In genomic region chr15:89665449-89666146, GRCh38 we compare ENCODE assay signal across 8 cellular contexts. TPM values are rescaled to one million over a fixed set of nuclear protein-coding genes. Genes with fewer than 3 reads are reported as not detected.
DNase-seq lines count a peak whose midpoint lies in the region; ATAC-seq, FAIRE-seq and TF ChIP-seq lines count a peak whose summit lies in the region.

No MANE protein-coding gene starts in this region.

- H3K36me3 ChIP-seq in Caco-2 (ENCODE audit: control insufficient read depth, insufficient read depth, low read length): no peaks in the 10 kb centered on the region
- no peaks in the 10 kb centered on the region for H3K36me3 ChIP-seq in left ventricle myocardium inferior
- no peaks in the 10 kb centered on the region for H3K36me3 ChIP-seq in rectal smooth muscle tissue (ENCODE audit: control insufficient read depth, insufficient read depth, low read length)

- intact Hi-C loops in Caco-2 (cut with micrococcal nuclease; ENCODE audit: unreplicated experiment): no loop called here
- intact Hi-C loops in left ventricle myocardium inferior (cut with micrococcal nuclease): no loop called here

- H3K27me3 ChIP-seq in Caco-2 (replicated peaks; ENCODE audit: control insufficient read depth, insufficient read depth, low read length) (no peaks in the 10 kb centered on the region), left ventricle myocardium inferior (ENCODE audit: low read depth) (no peaks in the 10 kb centered on the region), rectal smooth muscle tissue (ENCODE audit: control insufficient read depth, insufficient read depth, low read length) (no peaks in the 10 kb centered on the region)

- H3K4me1 Mint-ChIP-seq in Caco-2 (ENCODE audit: low read depth, unreplicated experiment): no peaks in the 10 kb centered on the region
- no peaks in the 10 kb centered on the region for H3K4me1 Mint-ChIP-seq in activated naive CD8-positive, alpha-beta T cell treated with anti-CD3 and anti-CD28 coated beads for 36 hours

- H3K4me1 ChIP-seq in Caco-2: peaks cover 6% of the 10 kb centered on the region; the same call in 1 of the 2 replicates
- H3K4me1 ChIP-seq in left ventricle myocardium inferior: peaks cover 32% of the 10 kb centered on the region
- H3K4me1 ChIP-seq in rectal smooth muscle tissue (ENCODE audit: control insufficient read depth, insufficient read depth, low read length): peaks cover 3% of the 10 kb centered on the region

- FAIRE-seq in HTR-8/SVneo (lab: Jason Lieb, UNC): no peak

- H3K9me3 Mint-ChIP-seq in Caco-2 (ENCODE audit: unreplicated experiment): no peaks in the 10 kb centered on the region
- H3K9me3 Mint-ChIP-seq in activated naive CD8-positive, alpha-beta T cell treated with anti-CD3 and anti-CD28 coated beads for 36 hours: no peaks in the 10 kb centered on the region

- H3K27ac ChIP-seq in left ventricle myocardium inferior (replicated peaks) (peak overlapping the region; percentile 87), rectal smooth muscle tissue (ENCODE audit: low read depth, low read length) (peak overlapping the region; percentile 51)

- H3K9me3 ChIP-seq in Caco-2: no peaks in the 10 kb centered on the region
- H3K9me3 ChIP-seq in left ventricle myocardium inferior (replicated peaks): no peaks in the 10 kb centered on the region

- peak overlapping the region; percentile 67 for H3K4me3 Mint-ChIP-seq in Caco-2 (ENCODE audit: unreplicated experiment)
- peak overlapping the region; percentile 14 for H3K4me3 Mint-ChIP-seq in activated naive CD8-positive, alpha-beta T cell treated with anti-CD3 and anti-CD28 coated beads for 36 hours

- BruUV-seq in Caco-2 (replicated peaks; lab: Mats Ljungman, UMichigan): no TSS peak

- DNase-seq in Caco-2 (peak in 1 of 2 experiments; percentile 62), left ventricle myocardium inferior (peak; percentile 70), HTR-8/SVneo (ENCODE audit: insufficient read length, low spot score) (no peak), NCI-H2107 (lab: John Stamatoyannopoulos, UW) (no peak)
- peak; percentile 36 for DNase-seq in activated naive CD8-positive, alpha-beta T cell treated with anti-CD3 and anti-CD28 coated beads for 36 hours

- no peak for TF ChIP-seq CTCF in Caco-2 (IDR thresholded peaks at IDR 0.05; ENCODE audit: insufficient read depth in 1 of 2, low read depth in 1 of 2, low read length in 1 of 2, severe bottlenecking in 1 of 2, unreplicated experiment in 1 of 2)
- TF ChIP-seq CTCF in left ventricle myocardium inferior (IDR thresholded peaks at IDR 0.05; ENCODE audit: borderline replicate concordance): no peak

- no peak overlapping the region for H3K27ac Mint-ChIP-seq in Caco-2 (ENCODE audit: unreplicated experiment)
- H3K27ac Mint-ChIP-seq in activated naive CD8-positive, alpha-beta T cell treated with anti-CD3 and anti-CD28 coated beads for 36 hours: no peak overlapping the region

- CTCF ChIA-PET in Caco-2 (lab: Charles Lee): interaction anchor here (1.1 to 1.3 kb wide), 3 partner anchors 18 to 222 kb away, joined by 3 to 4 read pairs (median 3); partner anchors contain the start of gene MESP1

- ATAC-seq in HG03175 (IDR thresholded peaks at IDR 0.05; ENCODE audit: unreplicated experiment): peak; percentile 64
- no peak for ATAC-seq in HG02623 (IDR thresholded peaks at IDR 0.05; ENCODE audit: unreplicated experiment)

- H3K27me3 Mint-ChIP-seq in Caco-2 (ENCODE audit: insufficient read depth, unreplicated experiment): peaks cover 6% of the 10 kb centered on the region
- peaks cover 24% of the 10 kb centered on the region for H3K27me3 Mint-ChIP-seq in activated naive CD8-positive, alpha-beta T cell treated with anti-CD3 and anti-CD28 coated beads for 36 hours

- POLR2A ChIA-PET in Caco-2 (lab: Charles Lee): no interaction called here

- peak overlapping the region; percentile 41 for H3K9ac ChIP-seq in rectal smooth muscle tissue (ENCODE audit: low read length)

- H3K4me3 ChIP-seq in Caco-2 (ENCODE audit: low read depth, low read length): peak overlapping the region; percentile 42
- H3K4me3 ChIP-seq in left ventricle myocardium inferior: peak overlapping the region; percentile 64
- peak overlapping the region; percentile 55 for H3K4me3 ChIP-seq in rectal smooth muscle tissue (ENCODE audit: low read length)

- H3K36me3 Mint-ChIP-seq in Caco-2 (ENCODE audit: insufficient read depth, unreplicated experiment): no peaks in the 10 kb centered on the region
- no peaks in the 10 kb centered on the region for H3K36me3 Mint-ChIP-seq in activated naive CD8-positive, alpha-beta T cell treated with anti-CD3 and anti-CD28 coated beads for 36 hours

RNA-seq across cellular contexts. Expression of gene KIF7, which starts 10.3 kb away (rescaled TPM):
- 8.2 TPM in 2 replicates for total RNA-seq in Caco-2 (2022)
- 1 to 10 TPM; 3.4 to 3.7 TPM for total RNA-seq in activated naive CD8-positive, alpha-beta T cell treated with anti-CD3 and anti-CD28 coated beads for 36 hours
- 2.4 TPM for total RNA-seq in left ventricle myocardium inferior

RNA-seq across cellular contexts. Expression of gene PLIN1, which starts 13.6 kb away (rescaled TPM):
- total RNA-seq in Caco-2 (2022): not detected in 2 replicates
- total RNA-seq in activated naive CD8-positive, alpha-beta T cell treated with anti-CD3 and anti-CD28 coated beads for 36 hours: under 1 TPM; 0.23 to 0.34 TPM
- total RNA-seq in left ventricle myocardium inferior: 1.6 TPM

RNA-seq across cellular contexts. Expression of gene PEX11A, which starts 25.0 kb away (rescaled TPM):
- total RNA-seq in Caco-2 (2022) (3.7 and 4.1 TPM in 2 replicates), left ventricle myocardium inferior (11.4 TPM)
- total RNA-seq in activated naive CD8-positive, alpha-beta T cell treated with anti-CD3 and anti-CD28 coated beads for 36 hours: 1 to 10 TPM; 3.0 to 4.0 TPM

RNA-seq across cellular contexts. Expression of gene WDR93, which starts 25.0 kb away (rescaled TPM):
- 0.16 TPM in 1 of 2 replicates, not detected in the other for total RNA-seq in Caco-2 (2022)
- total RNA-seq in activated naive CD8-positive, alpha-beta T cell treated with anti-CD3 and anti-CD28 coated beads for 36 hours: not detected
- total RNA-seq in left ventricle myocardium inferior: not detected

Comparison
In these comparisons a context has a peak if more than half of its experiments do, and no peak if none do; other contexts are left out.
1. DNase-seq: peak in activated naive CD8-positive, alpha-beta T cell treated with anti-CD3 and anti-CD28 coated beads for 36 hours (single experiment) and left ventricle myocardium inferior (single experiment); none in HTR-8/SVneo (single experiment) and NCI-H2107 (single experiment).
2. Peak in every context shown above with its lines, with median percentiles within 50 percentile points of each other: H3K4me3 ChIP-seq.